1 cellular context compared by ENCODE assay signal in the genomic region with DNA sequence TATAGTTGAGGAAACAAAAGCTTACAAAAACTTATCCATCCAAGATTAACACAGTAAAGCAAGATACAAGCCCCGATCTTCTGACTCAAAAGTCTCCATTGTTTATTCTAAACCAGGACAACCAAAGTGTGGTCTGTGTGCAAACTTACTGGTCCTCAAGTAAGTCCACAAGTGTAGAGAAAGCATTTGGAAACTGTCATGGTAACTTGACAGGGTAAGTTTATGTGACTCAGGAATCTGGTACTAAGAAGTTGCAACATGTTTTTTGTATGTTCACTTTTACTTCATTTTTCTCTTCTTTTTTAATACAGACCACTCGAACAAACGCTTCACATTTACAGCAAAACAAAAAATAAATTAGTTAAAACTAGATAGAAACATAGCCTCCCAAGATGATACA.
TF ChIP-seq lines count a peak whose summit lies in the region.

No MANE protein-coding gene starts in this region.

TF ChIP-seq in K562, 482 proteins besides CTCF, POLR2A, EP300 and RAD21:
- TF ChIP-seq ZNF354B (CRISPR knock-in tag; IDR thresholded peaks at IDR 0.05) (no peak), SMC3 (conservative IDR thresholded peaks at IDR 0.05; ENCODE audit: insufficient read depth, low read depth, low read length) (no peak), KLF1 (tag; IDR thresholded peaks at IDR 0.05) (no peak), SETDB1 (IDR thresholded peaks at IDR 0.05; ENCODE audit: low read length) (no peak), XRCC5 (IDR thresholded peaks at IDR 0.05; ENCODE audit: low read depth, low read length) (no peak), ZNF274 (IDR thresholded peaks at IDR 0.05; ENCODE audit: borderline replicate concordance, low read depth, low read length) (no peak), ZNF134 (CRISPR knock-in tag; conservative IDR thresholded peaks at IDR 0.05) (no peak), RBM39 (optimal IDR thresholded peaks at IDR 0.05; ENCODE audit: low read depth, low read length) (no peak), ZNF41 (CRISPR knock-in tag; conservative IDR thresholded peaks at IDR 0.05) (no peak), CBX2 (IDR thresholded peaks at IDR 0.05; ENCODE audit: insufficient read depth, low read length, poor library complexity, severe bottlenecking) (no peak), TBP (optimal IDR thresholded peaks at IDR 0.05; ENCODE audit: low read depth, low read length) (no peak)
- TF ChIP-seq, protein P1, sequence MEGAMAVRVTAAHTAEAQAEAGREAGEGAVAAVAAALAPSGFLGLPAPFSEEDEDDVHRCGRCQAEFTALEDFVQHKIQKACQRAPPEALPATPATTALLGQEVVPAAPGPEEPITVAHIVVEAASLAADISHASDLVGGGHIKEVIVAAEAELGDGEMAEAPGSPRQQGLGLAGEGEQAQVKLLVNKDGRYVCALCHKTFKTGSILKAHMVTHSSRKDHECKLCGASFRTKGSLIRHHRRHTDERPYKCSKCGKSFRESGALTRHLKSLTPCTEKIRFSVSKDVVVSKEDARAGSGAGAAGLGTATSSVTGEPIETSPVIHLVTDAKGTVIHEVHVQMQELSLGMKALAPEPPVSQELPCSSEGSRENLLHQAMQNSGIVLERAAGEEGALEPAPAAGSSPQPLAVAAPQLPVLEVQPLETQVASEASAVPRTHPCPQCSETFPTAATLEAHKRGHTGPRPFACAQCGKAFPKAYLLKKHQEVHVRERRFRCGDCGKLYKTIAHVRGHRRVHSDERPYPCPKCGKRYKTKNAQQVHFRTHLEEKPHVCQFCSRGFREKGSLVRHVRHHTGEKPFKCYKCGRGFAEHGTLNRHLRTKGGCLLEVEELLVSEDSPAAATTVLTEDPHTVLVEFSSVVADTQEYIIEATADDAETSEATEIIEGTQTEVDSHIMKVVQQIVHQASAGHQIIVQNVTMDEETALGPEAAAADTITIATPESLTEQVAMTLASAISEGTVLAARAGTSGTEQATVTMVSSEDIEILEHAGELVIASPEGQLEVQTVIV (CRISPR knock-in tag; IDR thresholded peaks at IDR 0.05; ENCODE audit: borderline replicate concordance): no peak
- TF ChIP-seq, protein P2, sequence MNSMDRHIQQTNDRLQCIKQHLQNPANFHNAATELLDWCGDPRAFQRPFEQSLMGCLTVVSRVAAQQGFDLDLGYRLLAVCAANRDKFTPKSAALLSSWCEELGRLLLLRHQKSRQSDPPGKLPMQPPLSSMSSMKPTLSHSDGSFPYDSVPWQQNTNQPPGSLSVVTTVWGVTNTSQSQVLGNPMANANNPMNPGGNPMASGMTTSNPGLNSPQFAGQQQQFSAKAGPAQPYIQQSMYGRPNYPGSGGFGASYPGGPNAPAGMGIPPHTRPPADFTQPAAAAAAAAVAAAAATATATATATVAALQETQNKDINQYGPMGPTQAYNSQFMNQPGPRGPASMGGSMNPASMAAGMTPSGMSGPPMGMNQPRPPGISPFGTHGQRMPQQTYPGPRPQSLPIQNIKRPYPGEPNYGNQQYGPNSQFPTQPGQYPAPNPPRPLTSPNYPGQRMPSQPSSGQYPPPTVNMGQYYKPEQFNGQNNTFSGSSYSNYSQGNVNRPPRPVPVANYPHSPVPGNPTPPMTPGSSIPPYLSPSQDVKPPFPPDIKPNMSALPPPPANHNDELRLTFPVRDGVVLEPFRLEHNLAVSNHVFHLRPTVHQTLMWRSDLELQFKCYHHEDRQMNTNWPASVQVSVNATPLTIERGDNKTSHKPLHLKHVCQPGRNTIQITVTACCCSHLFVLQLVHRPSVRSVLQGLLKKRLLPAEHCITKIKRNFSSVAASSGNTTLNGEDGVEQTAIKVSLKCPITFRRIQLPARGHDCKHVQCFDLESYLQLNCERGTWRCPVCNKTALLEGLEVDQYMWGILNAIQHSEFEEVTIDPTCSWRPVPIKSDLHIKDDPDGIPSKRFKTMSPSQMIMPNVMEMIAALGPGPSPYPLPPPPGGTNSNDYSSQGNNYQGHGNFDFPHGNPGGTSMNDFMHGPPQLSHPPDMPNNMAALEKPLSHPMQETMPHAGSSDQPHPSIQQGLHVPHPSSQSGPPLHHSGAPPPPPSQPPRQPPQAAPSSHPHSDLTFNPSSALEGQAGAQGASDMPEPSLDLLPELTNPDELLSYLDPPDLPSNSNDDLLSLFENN (IDR thresholded peaks at IDR 0.05; ENCODE audit: low read depth in 2 of 2, low read length in 2 of 2): no peak
